In genomic region chr5:56640763-56641406, GRCh38 we compare ENCODE assay signal across 9 cellular contexts.
DNase-seq lines count a peak whose midpoint lies in the region; ATAC-seq lines count a peak whose summit lies in the region.
"Had no signal": no experiment of that assay in that cellular context is flagged by ENCODE, and none has a peak within 500 bp of the region (broad histone marks: within the 10 kb centered on the region; RNA-seq: fewer than 3 reads in every experiment).

No MANE protein-coding gene starts in this region.

- CTCF ChIA-PET in activated CD8-positive, alpha-beta T cell treated with anti-CD3 and anti-CD28 coated beads, Interleukin-2, amount 10 ng/mL, durations not matched to agents 7 days and 5 days (lab: Charles Lee) = no interaction called here

- ATAC-seq in stimulated activated memory B cell treated with anti-CD40 and anti-IgM and Interleukin-4, amounts not matched to agents 10 μg/mL and 1 μg/mL and 100 μg/mL, for 72 hours = peak; percentile 89
- no peak for ATAC-seq in activated CD8-positive, alpha-beta T cell treated with anti-CD3 and anti-CD28 coated beads, Interleukin-2, amount 10 ng/mL, durations not matched to agents 7 days and 5 days

- no peak overlapping the region for H3K4me3 Mint-ChIP-seq in dendritic cell treated with granulocyte-macrophage colony-stimulating factor and Interleukin-4, amounts not matched to agents 40 ng/mL and 50 ng/mL, for 4 days
- no peak overlapping the region for H3K4me3 Mint-ChIP-seq in stimulated activated memory B cell treated with anti-CD40 and anti-IgM and Interleukin-4, amounts not matched to agents 10 μg/mL and 1 μg/mL and 100 μg/mL, for 72 hours
- H3K4me3 Mint-ChIP-seq in activated CD8-positive, alpha-beta T cell treated with anti-CD3 and anti-CD28 coated beads, Interleukin-2, amount 10 ng/mL, durations not matched to agents 7 days and 5 days = no peak overlapping the region

- DNase-seq in DMS53 (lab: John Stamatoyannopoulos, UW) (peak; percentile 3), DMS53 treated with DMSO at 0.1 percent for 48 hours (lab: John Stamatoyannopoulos, UW; ENCODE audit: unreplicated experiment) (no peak), Kasumi-1 (lab: John Stamatoyannopoulos, UW) (peak; percentile 84 to 86)
- DNase-seq in activated CD8-positive, alpha-beta T cell treated with anti-CD3 and anti-CD28 coated beads, Interleukin-2, amount 10 ng/mL, durations not matched to agents 7 days and 5 days = no peak
- DNase-seq in stimulated activated CD8-positive, alpha-beta memory T cell treated with anti-CD3 and anti-CD28 coated beads, Interleukin-4, amount 100 ng/mL, for 48 hours = no peak
- DNase-seq in activated CD8-positive, alpha-beta memory T cell treated with anti-CD3 and anti-CD28 coated beads, Interleukin-2, amount 50 U/mL, for 4 hours = no peak
- DNase-seq: NCI-H526 had no signal

- POLR2A ChIA-PET in activated CD8-positive, alpha-beta T cell treated with anti-CD3 and anti-CD28 coated beads, Interleukin-2, amount 10 ng/mL, durations not matched to agents 7 days and 5 days (lab: Charles Lee) = no interaction called here

- peaks cover 50% of the 10 kb centered on the region for H3K4me1 Mint-ChIP-seq in dendritic cell treated with granulocyte-macrophage colony-stimulating factor and Interleukin-4, amounts not matched to agents 40 ng/mL and 50 ng/mL, for 4 days (ENCODE audit: low read depth)
- peaks cover 46% of the 10 kb centered on the region for H3K4me1 Mint-ChIP-seq in stimulated activated memory B cell treated with anti-CD40 and anti-IgM and Interleukin-4, amounts not matched to agents 10 μg/mL and 1 μg/mL and 100 μg/mL, for 72 hours
- H3K4me1 Mint-ChIP-seq in activated CD8-positive, alpha-beta T cell treated with anti-CD3 and anti-CD28 coated beads, Interleukin-2, amount 10 ng/mL, durations not matched to agents 7 days and 5 days (ENCODE audit: low read depth) = no peaks in the 10 kb centered on the region

- H3K27me3 Mint-ChIP-seq in dendritic cell treated with granulocyte-macrophage colony-stimulating factor and Interleukin-4, amounts not matched to agents 40 ng/mL and 50 ng/mL, for 4 days = no peaks in the 10 kb centered on the region
- H3K27me3 Mint-ChIP-seq in stimulated activated memory B cell treated with anti-CD40 and anti-IgM and Interleukin-4, amounts not matched to agents 10 μg/mL and 1 μg/mL and 100 μg/mL, for 72 hours = no peaks in the 10 kb centered on the region
- H3K27me3 Mint-ChIP-seq in activated CD8-positive, alpha-beta T cell treated with anti-CD3 and anti-CD28 coated beads, Interleukin-2, amount 10 ng/mL, durations not matched to agents 7 days and 5 days (ENCODE audit: low read depth) = peaks cover 17% of the 10 kb centered on the region

- H3K9me3 Mint-ChIP-seq in dendritic cell treated with granulocyte-macrophage colony-stimulating factor and Interleukin-4, amounts not matched to agents 40 ng/mL and 50 ng/mL, for 4 days = no peaks in the 10 kb centered on the region
- H3K9me3 Mint-ChIP-seq in stimulated activated memory B cell treated with anti-CD40 and anti-IgM and Interleukin-4, amounts not matched to agents 10 μg/mL and 1 μg/mL and 100 μg/mL, for 72 hours = no peaks in the 10 kb centered on the region
- H3K9me3 Mint-ChIP-seq in activated CD8-positive, alpha-beta T cell treated with anti-CD3 and anti-CD28 coated beads, Interleukin-2, amount 10 ng/mL, durations not matched to agents 7 days and 5 days (ENCODE audit: insufficient read depth) = no peaks in the 10 kb centered on the region

- intact Hi-C loops in dendritic cell treated with granulocyte-macrophage colony-stimulating factor and Interleukin-4, amounts not matched to agents 40 ng/mL and 50 ng/mL, for 4 days (cut with micrococcal nuclease) = no loop called here

- peak overlapping the region; percentile 68 for H3K27ac Mint-ChIP-seq in dendritic cell treated with granulocyte-macrophage colony-stimulating factor and Interleukin-4, amounts not matched to agents 40 ng/mL and 50 ng/mL, for 4 days
- H3K27ac Mint-ChIP-seq in stimulated activated memory B cell treated with anti-CD40 and anti-IgM and Interleukin-4, amounts not matched to agents 10 μg/mL and 1 μg/mL and 100 μg/mL, for 72 hours = peak overlapping the region; percentile 71
- H3K27ac Mint-ChIP-seq in activated CD8-positive, alpha-beta T cell treated with anti-CD3 and anti-CD28 coated beads, Interleukin-2, amount 10 ng/mL, durations not matched to agents 7 days and 5 days = no peak overlapping the region

- H3K36me3 Mint-ChIP-seq in dendritic cell treated with granulocyte-macrophage colony-stimulating factor and Interleukin-4, amounts not matched to agents 40 ng/mL and 50 ng/mL, for 4 days (ENCODE audit: low read depth) = no peaks in the 10 kb centered on the region
- H3K36me3 Mint-ChIP-seq in stimulated activated memory B cell treated with anti-CD40 and anti-IgM and Interleukin-4, amounts not matched to agents 10 μg/mL and 1 μg/mL and 100 μg/mL, for 72 hours = no peaks in the 10 kb centered on the region
- H3K36me3 Mint-ChIP-seq in activated CD8-positive, alpha-beta T cell treated with anti-CD3 and anti-CD28 coated beads, Interleukin-2, amount 10 ng/mL, durations not matched to agents 7 days and 5 days (ENCODE audit: low read depth) = no peaks in the 10 kb centered on the region

Comparison
In these comparisons a context has a peak if more than half of its experiments do, and no peak if none do; other contexts are left out.
1. DNase-seq: peak in DMS53 (single experiment) and Kasumi-1 (2 of 2); none in DMS53 treated with DMSO at 0.1 percent for 48 hours (single experiment), activated CD8-positive, alpha-beta T cell treated with anti-CD3 and anti-CD28 coated beads, Interleukin-2, amount 10 ng/mL, durations not matched to agents 7 days and 5 days (single experiment), stimulated activated CD8-positive, alpha-beta memory T cell treated with anti-CD3 and anti-CD28 coated beads, Interleukin-4, amount 100 ng/mL, for 48 hours (single experiment) and activated CD8-positive, alpha-beta memory T cell treated with anti-CD3 and anti-CD28 coated beads, Interleukin-2, amount 50 U/mL, for 4 hours (single experiment).